In the genomic region with DNA sequence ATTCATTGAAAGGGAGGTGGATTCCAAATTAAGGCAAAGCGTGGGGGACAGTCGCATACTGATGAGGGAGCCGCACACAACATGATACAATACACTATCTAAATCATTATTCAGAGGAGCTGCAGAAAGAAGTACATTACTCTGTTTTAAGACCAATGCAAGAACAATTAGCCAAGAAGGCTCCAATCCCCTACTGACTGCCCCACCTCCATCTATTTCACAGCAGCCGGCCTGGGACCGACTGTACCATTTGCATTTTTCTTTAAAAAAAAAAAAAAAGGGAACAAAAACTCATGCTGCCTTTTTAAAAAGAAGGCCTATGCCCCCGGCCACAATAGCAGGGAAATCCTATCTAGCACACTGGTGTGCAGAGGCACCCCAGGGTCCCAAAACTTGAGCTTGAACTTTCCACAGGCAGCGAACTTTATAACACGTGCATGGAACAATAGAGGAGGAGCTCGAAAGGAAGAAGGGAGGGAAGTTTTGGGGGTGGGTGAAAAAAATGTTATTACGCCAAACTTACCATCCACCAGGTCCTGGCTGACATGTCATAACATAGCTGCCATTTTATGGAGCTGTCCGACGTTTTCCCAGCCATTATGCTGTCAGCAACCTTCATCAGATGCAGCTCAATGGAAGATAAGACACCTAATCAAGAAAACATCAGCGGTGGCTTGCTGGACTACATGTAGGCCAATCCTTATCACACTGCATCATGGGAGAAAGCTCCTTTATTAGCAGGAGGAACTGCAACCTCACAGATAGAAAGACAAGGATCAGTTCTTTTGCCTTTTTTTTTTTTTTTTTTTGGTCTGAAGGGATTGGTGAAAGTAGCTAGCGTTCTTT, we compare ENCODE assay signal across 17 cellular contexts.
"Had no signal": no experiment of that assay in that cellular context is flagged by ENCODE, and none has a peak within 500 bp of the region (broad histone marks: within the 10 kb centered on the region; RNA-seq: fewer than 3 reads in every experiment).

No MANE protein-coding gene starts in this region.

- FAIRE-seq: pancreas, urothelium cell line had no signal

- H3K27ac ChIP-seq: colonic mucosa, esophagus muscularis mucosa, neural progenitor cell, pancreas had no signal

- H3K36me3 ChIP-seq: colonic mucosa, esophagus muscularis mucosa, neural progenitor cell, pancreas had no signal

- H3K9ac ChIP-seq: neural progenitor cell had no signal

- H3K9me3 ChIP-seq: colonic mucosa, esophagus muscularis mucosa, pancreas had no signal

- ATAC-seq: activated CD8-positive, alpha-beta T cell treated with anti-CD3 and anti-CD28 coated beads, Interleukin-2, amount 10 ng/mL, durations not matched to agents 7 days and 5 days; activated naive CD4-positive, alpha-beta T cell treated with anti-CD3 and anti-CD28 coated beads, Interleukin-2, amount 50 U/mL, for 72 hours; activated T-cell treated with anti-CD3 and anti-CD28 coated beads, Interleukin-2, amount 50 U/mL, for 72 hours; left lobe of liver; pancreas; stimulated activated memory B cell treated with anti-CD40 and anti-IgM and Interleukin-4, amounts not matched to agents 10 μg/mL and 1 μg/mL and 100 μg/mL, for 72 hours had no signal

- H3K27me3 ChIP-seq: colonic mucosa, neural progenitor cell, pancreas had no signal

- H3K4me1 ChIP-seq: colonic mucosa, pancreas had no signal

- H3K4me3 ChIP-seq: colonic mucosa, esophagus muscularis mucosa, neural progenitor cell, pancreas had no signal

- H2AFZ ChIP-seq: neural progenitor cell had no signal

- DNase-seq: activated B cell treated with CpG ODN at 0.5 μM for 24 hours; activated CD4-positive, alpha-beta T cell treated with anti-CD3 and anti-CD28 coated beads, Interleukin-2, amount 10 ng/mL, durations not matched to agents 24 days and 14 days; activated CD8-positive, alpha-beta memory T cell treated with anti-CD3 and anti-CD28 coated beads, Interleukin-2, amount 50 U/mL, for 48 hours; activated CD8-positive, alpha-beta T cell treated with anti-CD3 and anti-CD28 coated beads, Interleukin-2, amount 10 ng/mL, durations not matched to agents 7 days and 5 days; activated gamma-delta T cell; activated T-cell treated with anti-CD3 and anti-CD28 coated beads, Interleukin-2, amount 50 U/mL, for 72 hours; colonic mucosa; hippocampal formation; naive B cell; pancreas; stimulated activated CD4-positive, alpha-beta T cell treated with anti-CD3 and anti-CD28 coated beads, Interleukin-2, amount 100 ng/mL, for 48 hours had no signal
